ENCODE assay signal across 16 cellular contexts in genomic region chr19:14480695-14481069, GRCh38. TPM values are rescaled to one million over a fixed set of nuclear protein-coding genes. Genes with fewer than 3 reads are reported as not detected.
A peak's percentile ranks its signal among the peaks of the same experiment; 100 is the strongest.
DNase-seq lines count a peak whose midpoint lies in the region; ATAC-seq and TF ChIP-seq lines count a peak whose summit lies in the region.
"Had no signal": no experiment of that assay in that cellular context is flagged by ENCODE, and none has a peak within 500 bp of the region (broad histone marks: within the 10 kb centered on the region; RNA-seq: fewer than 3 reads in every experiment).

No MANE protein-coding gene starts in this region.

- H3K27ac Mint-ChIP-seq in T-helper 17 cell: no peak overlapping the region
- H3K27ac Mint-ChIP-seq: activated T-cell treated with anti-CD3 and anti-CD28 coated beads, Interleukin-2, amount 50 U/mL, for 24 hours; CD8-positive, alpha-beta T cell; nephron progenitor cell; progenitor cell of endocrine pancreas had no signal

- no peak for ATAC-seq in T-helper 17 cell

- in situ Hi-C loops in GM13976 (cut with MboI; ENCODE audit: low sequenced_read_pairs, unreplicated experiment): loop anchor here (25.0 kb wide), 1 partner anchor 293 kb away; no protein-coding TSS in a partner anchor

- TF ChIP-seq CTCF in GM13976 (IDR thresholded peaks at IDR 0.05; ENCODE audit: borderline replicate concordance, control extremely low read depth, extremely low read depth, insufficient read depth, missing control alignments) (no peak), RWPE1 (conservative IDR thresholded peaks at IDR 0.05; ENCODE audit: low read depth) (no peak)

- CTCF ChIA-PET in RWPE1 (lab: Yijun Ruan, JAX): interaction anchor here (0.6 to 1.7 kb wide), 11 partner anchors 12 to 431 kb away, joined by 3 to 5 read pairs (median 3); partner anchors contain the start of gene DNAJB1

- DNase-seq in AG08396 (ENCODE audit: low spot score): peak; percentile 81
- DNase-seq in GM13976 (ENCODE audit: low spot score): peak; percentile 39
- no peak for DNase-seq in RWPE1 (ENCODE audit: low spot score)
- peak; percentile 47 for DNase-seq in glomerular visceral epithelial cell (ENCODE audit: extremely low spot score)
- DNase-seq in T-helper 17 cell: no peak
- no peak for DNase-seq in effector CD8-positive, alpha-beta T cell (lab: John Stamatoyannopoulos, UW)
- DNase-seq in mucosa of gallbladder (ENCODE audit: low spot score): no peak
- DNase-seq in NCI-H524 (lab: John Stamatoyannopoulos, UW): no peak
- DNase-seq: DMS79 treated with DMSO at 0.1 percent for 48 hours, midbrain, NCI-H345 had no signal

- peak overlapping the region; percentile 53 for H3K27ac ChIP-seq in RWPE1
- H3K27ac ChIP-seq: left lung had no signal

- POLR2A ChIA-PET in RWPE1 (lab: Yijun Ruan, JAX; ENCODE audit: low non-redundant PET): no interaction called here

- H3K4me3 Mint-ChIP-seq in T-helper 17 cell: no peak overlapping the region
- H3K4me3 Mint-ChIP-seq: activated T-cell treated with anti-CD3 and anti-CD28 coated beads, Interleukin-2, amount 50 U/mL, for 24 hours; CD8-positive, alpha-beta T cell; nephron progenitor cell had no signal

- H3K27me3 Mint-ChIP-seq in T-helper 17 cell: no peaks in the 10 kb centered on the region
- H3K27me3 Mint-ChIP-seq: progenitor cell of endocrine pancreas had no signal

- peaks cover 14% of the 10 kb centered on the region for H3K4me1 Mint-ChIP-seq in T-helper 17 cell

- H3K36me3 Mint-ChIP-seq in T-helper 17 cell (ENCODE audit: low read depth): peaks cover 7% of the 10 kb centered on the region

- H3K9me3 ChIP-seq in T-helper 17 cell (ENCODE audit: control insufficient read depth, low read length, poor library complexity, severe bottlenecking): no peaks in the 10 kb centered on the region
- H3K9me3 ChIP-seq: left lung had no signal

RNA-seq across cellular contexts. Expression of gene PTGER1, which starts 5.5 kb away (rescaled TPM):
- total RNA-seq in T-helper 17 cell (not detected), mucosa of gallbladder (1.9 TPM)

RNA-seq across cellular contexts. Expression of gene GIPC1, which starts 15.2 kb away (rescaled TPM):
- 10 to 100 TPM; 34.8 to 38.6 TPM for total RNA-seq in T-helper 17 cell
- total RNA-seq in mucosa of gallbladder: 127 TPM

RNA-seq across cellular contexts. Expression of gene DNAJB1, which starts 37.5 kb away (rescaled TPM):
- total RNA-seq in T-helper 17 cell: 100 to 1,000 TPM; 483 to 558 TPM
- 142 TPM for total RNA-seq in mucosa of gallbladder

RNA-seq across cellular contexts. Expression of gene PKN1, which starts 47.6 kb away (rescaled TPM):
- 100 to 1,000 TPM; 163 to 202 TPM for total RNA-seq in T-helper 17 cell
- 136 TPM for total RNA-seq in mucosa of gallbladder

RNA-seq across cellular contexts. Expression of gene TECR, which starts 48.7 kb away (rescaled TPM):
- 100 to 1,000 TPM; 111 to 125 TPM for total RNA-seq in T-helper 17 cell
- total RNA-seq in mucosa of gallbladder: 149 TPM

Comparison
In these comparisons a context has a peak if more than half of its experiments do, and no peak if none do; other contexts are left out.
1. DNase-seq: peak in AG08396 (single experiment), GM13976 (single experiment) and glomerular visceral epithelial cell (single experiment); none in RWPE1 (single experiment), T-helper 17 cell (0 of 3), effector CD8-positive, alpha-beta T cell (single experiment), mucosa of gallbladder (single experiment) and NCI-H524 (0 of 2).